In genomic region chr3:134179508-134179907, GRCh38 we compare ENCODE assay signal across 1 cellular context.
TF ChIP-seq lines count a peak whose summit lies in the region.

No MANE protein-coding gene starts in this region.

TF ChIP-seq in GM23338, 12 proteins besides CTCF, POLR2A, EP300 and RAD21 (continued from another document):
- TF ChIP-seq ZNF462 (CRISPR knock-in tag; IDR thresholded peaks at IDR 0.05) (no peak), JUNB (IDR thresholded peaks at IDR 0.05; ENCODE audit: unreplicated experiment) (no peak), EZH2 (IDR thresholded peaks at IDR 0.05; ENCODE audit: low read depth, unreplicated experiment) (no peak)
